In the genomic region with DNA sequence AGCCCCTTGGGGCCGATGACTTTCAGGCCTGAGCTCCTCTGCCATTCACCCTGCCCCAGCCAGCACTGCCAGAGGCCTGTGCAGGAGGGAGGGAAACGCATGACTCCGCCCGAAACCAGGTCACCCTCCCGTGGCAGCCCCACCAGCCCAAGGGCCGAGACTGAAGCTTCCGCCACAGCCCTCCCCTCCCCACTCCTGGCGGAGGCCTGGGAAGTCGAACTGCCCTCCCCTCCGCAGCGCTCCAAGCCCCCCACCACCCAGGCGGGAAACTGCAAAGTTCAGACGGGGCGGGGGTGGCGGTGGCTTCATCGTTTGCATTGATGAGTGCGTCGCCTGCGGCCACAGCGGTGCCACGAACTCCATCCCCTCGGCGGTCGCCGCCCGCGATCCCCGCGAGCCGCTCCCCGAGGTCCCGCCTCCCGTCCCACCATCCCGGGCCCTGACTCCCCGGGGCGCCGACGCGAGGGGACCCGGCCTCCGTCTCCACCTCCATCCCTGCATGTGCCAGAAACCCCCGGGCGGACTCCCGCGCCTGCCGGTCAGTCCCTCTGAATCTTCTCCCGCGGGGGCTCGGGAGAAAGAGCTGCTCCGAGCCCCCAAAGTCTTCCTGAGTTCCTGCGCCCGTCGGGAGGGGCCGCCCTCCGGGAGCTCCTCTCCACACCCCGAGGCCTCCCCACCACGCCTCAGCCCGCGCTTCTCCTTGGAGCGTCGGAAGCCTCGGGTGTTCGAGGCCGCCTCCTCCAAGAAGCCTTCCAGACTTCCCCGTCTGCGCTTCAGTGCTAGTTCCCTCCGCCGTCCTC, we compare ENCODE assay signal across 1 cellular context.
TF ChIP-seq lines count a peak whose summit lies in the region.

No MANE protein-coding gene starts in this region.

TF ChIP-seq in GM12878, 131 proteins besides CTCF, POLR2A, EP300 and RAD21:
- peak; percentile 17 for TF ChIP-seq NR2F1 (conservative IDR thresholded peaks at IDR 0.05)
- TF ChIP-seq, protein P1, sequence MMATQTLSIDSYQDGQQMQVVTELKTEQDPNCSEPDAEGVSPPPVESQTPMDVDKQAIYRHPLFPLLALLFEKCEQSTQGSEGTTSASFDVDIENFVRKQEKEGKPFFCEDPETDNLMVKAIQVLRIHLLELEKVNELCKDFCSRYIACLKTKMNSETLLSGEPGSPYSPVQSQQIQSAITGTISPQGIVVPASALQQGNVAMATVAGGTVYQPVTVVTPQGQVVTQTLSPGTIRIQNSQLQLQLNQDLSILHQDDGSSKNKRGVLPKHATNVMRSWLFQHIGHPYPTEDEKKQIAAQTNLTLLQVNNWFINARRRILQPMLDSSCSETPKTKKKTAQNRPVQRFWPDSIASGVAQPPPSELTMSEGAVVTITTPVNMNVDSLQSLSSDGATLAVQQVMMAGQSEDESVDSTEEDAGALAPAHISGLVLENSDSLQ (IDR thresholded peaks at IDR 0.05), result peak; percentile 42; the same call in 1 of the 2 replicates
- no peak for TF ChIP-seq TBL1XR1 (IDR thresholded peaks at IDR 0.05; ENCODE audit: low read depth, low read length)
- no peak for TF ChIP-seq KLF5 (IDR thresholded peaks at IDR 0.05; ENCODE audit: partially characterized antibody)
- TF ChIP-seq LARP7 (IDR thresholded peaks at IDR 0.05), result no peak
- no peak for TF ChIP-seq CHD1 (IDR thresholded peaks at IDR 0.05; ENCODE audit: low read depth, low read length)
- TF ChIP-seq BRCA1 (IDR thresholded peaks at IDR 0.05; ENCODE audit: low read depth, low read length), result no peak
- TF ChIP-seq NBN (IDR thresholded peaks at IDR 0.05), result 0 out of 2 replicates have a peak, but pooled peaks have one; percentile 14
- peak in 1 of 2 experiments; percentile 64; a peak in 1 of 3 replicates for TF ChIP-seq EGR1 (IDR thresholded peaks at IDR 0.05; ENCODE audit: borderline replicate concordance in 1 of 2, low read depth in 2 of 2, low read length in 2 of 2)
- TF ChIP-seq DPF2 (IDR thresholded peaks at IDR 0.05), result no peak; the same call in 1 of the 2 replicates
- TF ChIP-seq, protein P2, sequence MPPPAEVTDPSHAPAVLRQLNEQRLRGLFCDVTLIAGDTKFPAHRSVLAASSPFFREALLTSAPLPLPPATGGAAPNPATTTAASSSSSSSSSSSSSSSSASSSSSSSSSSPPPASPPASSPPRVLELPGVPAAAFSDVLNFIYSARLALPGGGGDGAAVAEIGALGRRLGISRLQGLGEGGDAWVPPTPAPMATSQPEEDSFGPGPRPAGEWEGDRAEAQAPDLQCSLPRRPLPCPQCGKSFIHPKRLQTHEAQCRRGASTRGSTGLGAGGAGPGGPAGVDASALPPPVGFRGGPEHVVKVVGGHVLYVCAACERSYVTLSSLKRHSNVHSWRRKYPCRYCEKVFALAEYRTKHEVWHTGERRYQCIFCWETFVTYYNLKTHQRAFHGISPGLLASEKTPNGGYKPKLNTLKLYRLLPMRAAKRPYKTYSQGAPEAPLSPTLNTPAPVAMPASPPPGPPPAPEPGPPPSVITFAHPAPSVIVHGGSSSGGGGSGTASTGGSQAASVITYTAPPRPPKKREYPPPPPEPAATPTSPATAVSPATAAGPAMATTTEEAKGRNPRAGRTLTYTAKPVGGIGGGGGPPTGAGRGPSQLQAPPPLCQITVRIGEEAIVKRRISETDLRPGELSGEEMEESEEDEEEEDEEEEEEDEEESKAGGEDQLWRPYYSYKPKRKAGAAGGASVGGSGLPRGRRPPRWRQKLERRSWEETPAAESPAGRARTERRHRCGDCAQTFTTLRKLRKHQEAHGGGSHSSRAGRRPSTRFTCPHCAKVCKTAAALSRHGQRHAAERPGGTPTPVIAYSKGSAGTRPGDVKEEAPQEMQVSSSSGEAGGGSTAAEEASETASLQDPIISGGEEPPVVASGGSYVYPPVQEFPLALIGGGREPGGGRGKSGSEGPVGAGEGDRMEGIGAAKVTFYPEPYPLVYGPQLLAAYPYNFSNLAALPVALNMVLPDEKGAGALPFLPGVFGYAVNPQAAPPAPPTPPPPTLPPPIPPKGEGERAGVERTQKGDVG (CRISPR knock-in tag; IDR thresholded peaks at IDR 0.05), result no peak
- TF ChIP-seq MTA2 (IDR thresholded peaks at IDR 0.05; ENCODE audit: low read depth), result no peak
- TF ChIP-seq FOXM1 (IDR thresholded peaks at IDR 0.05; ENCODE audit: low read depth, low read length), result no peak
- TF ChIP-seq BHLHE40 (IDR thresholded peaks at IDR 0.05; ENCODE audit: borderline replicate concordance in 1 of 2, low read depth in 2 of 2, low read length in 1 of 2), result peak; percentile 4 to 38; a peak in 2 of 4 replicates
- TF ChIP-seq IKZF2 (IDR thresholded peaks at IDR 0.05), result 0 out of 4 replicates have a peak, but pooled peaks of 1 of the 2 experiments have one; percentile 7
- no peak for TF ChIP-seq BCL11A (IDR thresholded peaks at IDR 0.05; ENCODE audit: low read depth, low read length)
- TF ChIP-seq ZZZ3 (IDR thresholded peaks at IDR 0.05; ENCODE audit: control insufficient read depth, insufficient read length, low read depth), result no peak
- peak; percentile 60 for TF ChIP-seq MEF2B (IDR thresholded peaks at IDR 0.05; ENCODE audit: partially characterized antibody, poor library complexity, severe bottlenecking)
- TF ChIP-seq CREB1 (IDR thresholded peaks at IDR 0.05; ENCODE audit: low read depth), result no peak
- no peak for TF ChIP-seq TAF1 (IDR thresholded peaks at IDR 0.05; ENCODE audit: borderline replicate concordance, low read depth, low read length)
- TF ChIP-seq CBFB (IDR thresholded peaks at IDR 0.05; ENCODE audit: low read depth), result no peak
- TF ChIP-seq ZNF207 (IDR thresholded peaks at IDR 0.05; ENCODE audit: borderline replicate concordance), result no peak
- TF ChIP-seq MYC (IDR thresholded peaks at IDR 0.05; ENCODE audit: insufficient read depth, insufficient read length, insufficient replicate concordance, low read length, severe bottlenecking), result peak; percentile 18
- no peak for TF ChIP-seq HCFC1 (IDR thresholded peaks at IDR 0.05; ENCODE audit: low read length)
- 0 out of 2 replicates have a peak, but pooled peaks have one; percentile 18 for TF ChIP-seq BACH1 (IDR thresholded peaks at IDR 0.05; ENCODE audit: borderline replicate concordance)
- peak; percentile 38 for TF ChIP-seq SMARCA5 (IDR thresholded peaks at IDR 0.05)
- TF ChIP-seq NFIC (IDR thresholded peaks at IDR 0.05; ENCODE audit: low read depth, low read length), result no peak
- no peak for TF ChIP-seq YY1 (IDR thresholded peaks at IDR 0.05; ENCODE audit: low read depth, low read length)
- TF ChIP-seq, protein P3, sequence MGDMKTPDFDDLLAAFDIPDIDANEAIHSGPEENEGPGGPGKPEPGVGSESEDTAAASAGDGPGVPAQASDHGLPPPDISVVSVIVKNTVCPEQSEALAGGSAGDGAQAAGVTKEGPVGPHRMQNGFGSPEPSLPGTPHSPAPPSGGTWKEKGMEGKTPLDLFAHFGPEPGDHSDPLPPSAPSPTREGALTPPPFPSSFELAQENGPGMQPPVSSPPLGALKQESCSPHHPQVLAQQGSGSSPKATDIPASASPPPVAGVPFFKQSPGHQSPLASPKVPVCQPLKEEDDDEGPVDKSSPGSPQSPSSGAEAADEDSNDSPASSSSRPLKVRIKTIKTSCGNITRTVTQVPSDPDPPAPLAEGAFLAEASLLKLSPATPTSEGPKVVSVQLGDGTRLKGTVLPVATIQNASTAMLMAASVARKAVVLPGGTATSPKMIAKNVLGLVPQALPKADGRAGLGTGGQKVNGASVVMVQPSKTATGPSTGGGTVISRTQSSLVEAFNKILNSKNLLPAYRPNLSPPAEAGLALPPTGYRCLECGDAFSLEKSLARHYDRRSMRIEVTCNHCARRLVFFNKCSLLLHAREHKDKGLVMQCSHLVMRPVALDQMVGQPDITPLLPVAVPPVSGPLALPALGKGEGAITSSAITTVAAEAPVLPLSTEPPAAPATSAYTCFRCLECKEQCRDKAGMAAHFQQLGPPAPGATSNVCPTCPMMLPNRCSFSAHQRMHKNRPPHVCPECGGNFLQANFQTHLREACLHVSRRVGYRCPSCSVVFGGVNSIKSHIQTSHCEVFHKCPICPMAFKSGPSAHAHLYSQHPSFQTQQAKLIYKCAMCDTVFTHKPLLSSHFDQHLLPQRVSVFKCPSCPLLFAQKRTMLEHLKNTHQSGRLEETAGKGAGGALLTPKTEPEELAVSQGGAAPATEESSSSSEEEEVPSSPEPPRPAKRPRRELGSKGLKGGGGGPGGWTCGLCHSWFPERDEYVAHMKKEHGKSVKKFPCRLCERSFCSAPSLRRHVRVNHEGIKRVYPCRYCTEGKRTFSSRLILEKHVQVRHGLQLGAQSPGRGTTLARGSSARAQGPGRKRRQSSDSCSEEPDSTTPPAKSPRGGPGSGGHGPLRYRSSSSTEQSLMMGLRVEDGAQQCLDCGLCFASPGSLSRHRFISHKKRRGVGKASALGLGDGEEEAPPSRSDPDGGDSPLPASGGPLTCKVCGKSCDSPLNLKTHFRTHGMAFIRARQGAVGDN (IDR thresholded peaks at IDR 0.05), result 0 out of 2 replicates have a peak, but pooled peaks have one; percentile 20
- TF ChIP-seq ATF7 (IDR thresholded peaks at IDR 0.05; ENCODE audit: low read depth), result peak; percentile 11; the same call in 1 of the 2 replicates
